In genomic region chr9:135879619-135880018, GRCh38 we compare ENCODE assay signal across 1 cellular context.
TF ChIP-seq lines count a peak whose summit lies in the region.

No MANE protein-coding gene starts in this region.

TF ChIP-seq in IMR-90, 13 proteins besides CTCF, POLR2A, EP300 and RAD21 (continued from another document):
- TF ChIP-seq USF2 (IDR thresholded peaks at IDR 0.05; ENCODE audit: low read depth, low read length) (no peak), NFE2L2 (IDR thresholded peaks at IDR 0.05; ENCODE audit: low read depth, low read length) (no peak), BHLHE40 (IDR thresholded peaks at IDR 0.05; ENCODE audit: low read depth, low read length) (no peak), FOS (IDR thresholded peaks at IDR 0.05; ENCODE audit: low read depth, low read length) (no peak)
